7 cellular contexts compared by ENCODE assay signal in genomic region chr1:120213606-120214005, GRCh38. TPM values are rescaled to one million over a fixed set of nuclear protein-coding genes. Genes with fewer than 3 reads are reported as not detected.
DNase-seq lines count a peak whose midpoint lies in the region; ATAC-seq and TF ChIP-seq lines count a peak whose summit lies in the region.
"Not testable (repeated sequence)": the region's sequence is repeated elsewhere in the genome, so short reads cannot be mapped to it uniquely, and the experiment has no call there.

No MANE protein-coding gene starts in this region.

- DNase-seq in T-helper 17 cell; activated naive CD4-positive, alpha-beta T cell treated with anti-CD3 and anti-CD28 coated beads, Interleukin-2, amount 50 U/mL, for 72 hours (ENCODE audit: low spot score in 2 of 2); foreskin keratinocyte; left colon; naive thymus-derived CD4-positive, alpha-beta T cell: not testable (repeated sequence)

- not testable (repeated sequence) for H3K27ac Mint-ChIP-seq in T-helper 17 cell; activated naive CD4-positive, alpha-beta T cell treated with anti-CD3 and anti-CD28 coated beads, Interleukin-2, amount 50 U/mL, for 72 hours; naive thymus-derived CD4-positive, alpha-beta T cell; stimulated activated memory B cell treated with anti-CD40 and anti-IgM and Interleukin-4, amounts not matched to agents 10 μg/mL and 1 μg/mL and 100 μg/mL, for 72 hours

- not testable (repeated sequence) for H3K4me1 ChIP-seq in foreskin keratinocyte; naive thymus-derived CD4-positive, alpha-beta T cell (ENCODE audit: control insufficient read depth in 2 of 2, insufficient read depth in 2 of 2, low read length in 2 of 2)

- H3K9me3 ChIP-seq in T-helper 17 cell (ENCODE audit: control insufficient read depth, low read length, poor library complexity, severe bottlenecking); naive thymus-derived CD4-positive, alpha-beta T cell (ENCODE audit: control insufficient read depth in 2 of 3, low read length in 3 of 3): not testable (repeated sequence)

- TF ChIP-seq CTCF in foreskin keratinocyte (conservative IDR thresholded peaks at IDR 0.05): not testable (repeated sequence)

- not testable (repeated sequence) for H3K36me3 ChIP-seq in naive thymus-derived CD4-positive, alpha-beta T cell (ENCODE audit: control insufficient read depth in 2 of 3, insufficient read depth in 3 of 3, low read length in 3 of 3)

- H3K4me3 Mint-ChIP-seq in T-helper 17 cell; naive thymus-derived CD4-positive, alpha-beta T cell; stimulated activated memory B cell treated with anti-CD40 and anti-IgM and Interleukin-4, amounts not matched to agents 10 μg/mL and 1 μg/mL and 100 μg/mL, for 72 hours: not testable (repeated sequence)

- not testable (repeated sequence) for H3K4me3 ChIP-seq in naive thymus-derived CD4-positive, alpha-beta T cell (ENCODE audit: low read length)

- H3K4me1 Mint-ChIP-seq in T-helper 17 cell; naive thymus-derived CD4-positive, alpha-beta T cell; stimulated activated memory B cell treated with anti-CD40 and anti-IgM and Interleukin-4, amounts not matched to agents 10 μg/mL and 1 μg/mL and 100 μg/mL, for 72 hours: not testable (repeated sequence)

- H3K9me3 Mint-ChIP-seq in activated naive CD4-positive, alpha-beta T cell treated with anti-CD3 and anti-CD28 coated beads, Interleukin-2, amount 50 U/mL, for 72 hours; naive thymus-derived CD4-positive, alpha-beta T cell; stimulated activated memory B cell treated with anti-CD40 and anti-IgM and Interleukin-4, amounts not matched to agents 10 μg/mL and 1 μg/mL and 100 μg/mL, for 72 hours: not testable (repeated sequence)

- H3K27me3 ChIP-seq in foreskin keratinocyte; naive thymus-derived CD4-positive, alpha-beta T cell (ENCODE audit: control insufficient read depth in 2 of 2, insufficient read depth in 2 of 2, low read length in 2 of 2): not testable (repeated sequence)

- ATAC-seq in HG03159 (IDR thresholded peaks at IDR 0.05; ENCODE audit: unreplicated experiment): peak; percentile 49
- peak; percentile 68 for ATAC-seq in T-helper 17 cell
- ATAC-seq in activated naive CD4-positive, alpha-beta T cell treated with anti-CD3 and anti-CD28 coated beads, Interleukin-2, amount 50 U/mL, for 72 hours: peak; percentile 55 to 58
- peak; percentile 28 for ATAC-seq in foreskin keratinocyte
- ATAC-seq in left colon: peak; percentile 73
- ATAC-seq in naive thymus-derived CD4-positive, alpha-beta T cell: peak; percentile 81
- ATAC-seq in stimulated activated memory B cell treated with anti-CD40 and anti-IgM and Interleukin-4, amounts not matched to agents 10 μg/mL and 1 μg/mL and 100 μg/mL, for 72 hours: peak; percentile 68

- H3K36me3 Mint-ChIP-seq in T-helper 17 cell (ENCODE audit: low read depth); activated naive CD4-positive, alpha-beta T cell treated with anti-CD3 and anti-CD28 coated beads, Interleukin-2, amount 50 U/mL, for 72 hours; naive thymus-derived CD4-positive, alpha-beta T cell; stimulated activated memory B cell treated with anti-CD40 and anti-IgM and Interleukin-4, amounts not matched to agents 10 μg/mL and 1 μg/mL and 100 μg/mL, for 72 hours: not testable (repeated sequence)

- CTCF ChIA-PET in naive thymus-derived CD4-positive, alpha-beta T cell (lab: Charles Lee): not testable (repeated sequence)

- not testable (repeated sequence) for H3K27ac ChIP-seq in foreskin keratinocyte; naive thymus-derived CD4-positive, alpha-beta T cell (ENCODE audit: low read depth, low read length)

- intact Hi-C loops in left colon (cut with DNase I, micrococcal nuclease); naive thymus-derived CD4-positive, alpha-beta T cell (cut with micrococcal nuclease): not testable (repeated sequence)

- H3K27me3 Mint-ChIP-seq in T-helper 17 cell; naive thymus-derived CD4-positive, alpha-beta T cell; stimulated activated memory B cell treated with anti-CD40 and anti-IgM and Interleukin-4, amounts not matched to agents 10 μg/mL and 1 μg/mL and 100 μg/mL, for 72 hours: not testable (repeated sequence)

- POLR2A ChIA-PET in naive thymus-derived CD4-positive, alpha-beta T cell (lab: Charles Lee): not testable (repeated sequence)

RNA-seq across cellular contexts. Expression of gene SEC22B, which starts 37.3 kb away (rescaled TPM):
- total RNA-seq in T-helper 17 cell: 10 to 100 TPM; 24.2 to 28.4 TPM
- total RNA-seq in activated naive CD4-positive, alpha-beta T cell treated with anti-CD3 and anti-CD28 coated beads, Interleukin-2, amount 50 U/mL, for 72 hours: 10 to 100 TPM; 21.2 to 31.1 TPM
- total RNA-seq in foreskin keratinocyte: 16.4 and 17.8 TPM in 2 replicates
- 10.3 TPM in 2 replicates for polyA plus RNA-seq in foreskin keratinocyte
- total RNA-seq in left colon: 10 to 100 TPM; 24.2 to 28.1 TPM
- total RNA-seq in naive thymus-derived CD4-positive, alpha-beta T cell: 10 to 100 TPM; 28.1 to 49.6 (median 35.3) TPM
- polyA plus RNA-seq in naive thymus-derived CD4-positive, alpha-beta T cell: 10 to 100 TPM; 17.2 to 22.1 TPM

Comparison
In these comparisons a context has a peak if more than half of its experiments do, and no peak if none do; other contexts are left out.
1. ATAC-seq: peak in every context shown above with its lines; median percentile 81 in naive thymus-derived CD4-positive, alpha-beta T cell; 73 in left colon; 68 in T-helper 17 cell; 68 in stimulated activated memory B cell treated with anti-CD40 and anti-IgM and Interleukin-4, amounts not matched to agents 10 μg/mL and 1 μg/mL and 100 μg/mL, for 72 hours; 56 in activated naive CD4-positive, alpha-beta T cell treated with anti-CD3 and anti-CD28 coated beads, Interleukin-2, amount 50 U/mL, for 72 hours; 49 in HG03159; 28 in foreskin keratinocyte.